In the genomic region with DNA sequence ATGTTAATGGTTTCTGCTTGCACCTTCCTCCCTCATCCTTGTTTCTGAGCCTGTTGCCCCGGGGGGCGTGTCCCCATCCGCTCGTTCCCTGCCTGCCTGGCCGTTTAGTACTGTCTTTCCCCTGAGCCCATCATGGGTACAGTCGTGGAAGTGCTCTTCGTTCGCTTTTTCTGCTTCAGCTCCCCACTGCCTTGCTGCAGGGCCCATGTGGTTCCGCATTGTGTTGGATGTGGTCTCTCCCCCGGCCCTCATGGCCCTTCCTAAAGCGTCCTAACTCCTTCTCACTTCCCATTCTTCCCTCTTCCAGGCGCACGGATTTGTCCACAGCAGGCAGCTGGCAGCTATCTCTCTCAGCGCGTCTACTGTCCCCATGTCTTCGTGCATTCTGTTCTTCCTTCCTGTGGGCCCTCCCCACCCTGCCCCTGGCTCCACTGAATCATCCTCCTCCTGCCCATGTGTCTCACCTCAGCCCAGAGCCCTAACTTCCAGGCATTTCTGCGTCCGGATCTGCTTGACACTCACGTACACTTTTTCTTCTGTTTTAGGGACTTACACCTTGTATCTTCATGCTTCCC, we compare ENCODE assay signal across 16 cellular contexts.
A peak's percentile ranks its signal among the peaks of the same experiment; 100 is the strongest.
DNase-seq lines count a peak whose midpoint lies in the region; ATAC-seq and TF ChIP-seq lines count a peak whose summit lies in the region.
"Had no signal": no experiment of that assay in that cellular context is flagged by ENCODE, and none has a peak within 500 bp of the region (broad histone marks: within the 10 kb centered on the region; RNA-seq: fewer than 3 reads in every experiment).

No MANE protein-coding gene starts in this region.

- peaks cover 12 to 98% (median 95%) of the 10 kb centered on the region in 4 donors for H3K4me1 ChIP-seq in tibial artery

- H3K4me3 ChIP-seq in coronary artery, result peak overlapping the region; percentile 21
- H3K4me3 ChIP-seq in tibial artery, result no peak overlapping the region
- H3K4me3 ChIP-seq: cardiac muscle cell had no signal

- H3K27ac Mint-ChIP-seq in activated CD4-positive, alpha-beta T cell treated with anti-CD3 and anti-CD28 coated beads, Interleukin-2, amount 10 ng/mL, durations not matched to agents 7 days and 5 days, result peak overlapping the region; percentile 51
- peak overlapping the region; percentile 1 for H3K27ac Mint-ChIP-seq in nephron progenitor cell
- no peak overlapping the region for H3K27ac Mint-ChIP-seq in activated naive CD4-positive, alpha-beta T cell treated with anti-CD3 and anti-CD28 coated beads for 36 hours
- H3K27ac Mint-ChIP-seq: stimulated activated naive CD8-positive, alpha-beta T cell treated with anti-CD3 and anti-CD28 coated beads, Interleukin-15, Interleukin-2, amounts not matched to agents 100 ng/mL and 50 ng/mL, for 24 hours had no signal

- H3K9me3 ChIP-seq in tibial artery, result no peaks in the 10 kb centered on the region

- no peaks in the 10 kb centered on the region for H3K27me3 ChIP-seq in tibial artery
- H3K27me3 ChIP-seq: cardiac muscle cell had no signal

- peak overlapping the region; percentile 98 to 99 for H3K27ac ChIP-seq in coronary artery
- peak overlapping the region; percentile 94 to 95 for H3K27ac ChIP-seq in tibial artery
- H3K27ac ChIP-seq: cardiac muscle cell had no signal

- intact Hi-C loops in tibial artery (cut with DNase I; ENCODE audit: low total_unique reads), result no loop called here
- intact Hi-C loops in activated naive CD4-positive, alpha-beta T cell treated with anti-CD3 and anti-CD28 coated beads for 36 hours (cut with micrococcal nuclease), result no loop called here

- peaks cover 16% of the 10 kb centered on the region for H3K36me3 Mint-ChIP-seq in activated CD4-positive, alpha-beta T cell treated with anti-CD3 and anti-CD28 coated beads, Interleukin-2, amount 10 ng/mL, durations not matched to agents 7 days and 5 days (ENCODE audit: low read depth)
- peaks cover 14% of the 10 kb centered on the region for H3K36me3 Mint-ChIP-seq in nephron progenitor cell (ENCODE audit: low read depth)
- no peaks in the 10 kb centered on the region for H3K36me3 Mint-ChIP-seq in activated naive CD4-positive, alpha-beta T cell treated with anti-CD3 and anti-CD28 coated beads for 36 hours (ENCODE audit: low read depth)

- H3K9me3 Mint-ChIP-seq in activated CD4-positive, alpha-beta T cell treated with anti-CD3 and anti-CD28 coated beads, Interleukin-2, amount 10 ng/mL, durations not matched to agents 7 days and 5 days, result peaks cover 4% of the 10 kb centered on the region
- no peaks in the 10 kb centered on the region for H3K9me3 Mint-ChIP-seq in nephron progenitor cell
- H3K9me3 Mint-ChIP-seq in activated naive CD4-positive, alpha-beta T cell treated with anti-CD3 and anti-CD28 coated beads for 36 hours, result no peaks in the 10 kb centered on the region
- H3K9me3 Mint-ChIP-seq: stimulated activated naive CD8-positive, alpha-beta T cell treated with anti-CD3 and anti-CD28 coated beads, Interleukin-15, Interleukin-2, amounts not matched to agents 100 ng/mL and 50 ng/mL, for 24 hours had no signal

- peaks cover 57% of the 10 kb centered on the region for H3K4me1 Mint-ChIP-seq in activated CD4-positive, alpha-beta T cell treated with anti-CD3 and anti-CD28 coated beads, Interleukin-2, amount 10 ng/mL, durations not matched to agents 7 days and 5 days
- H3K4me1 Mint-ChIP-seq in nephron progenitor cell, result peaks cover 57% of the 10 kb centered on the region
- H3K4me1 Mint-ChIP-seq in activated naive CD4-positive, alpha-beta T cell treated with anti-CD3 and anti-CD28 coated beads for 36 hours (ENCODE audit: low read depth), result peaks cover 60% of the 10 kb centered on the region

- H3K36me3 ChIP-seq in tibial artery, result peaks cover 35 to 58% (median 54%) of the 10 kb centered on the region in 3 donors
- H3K36me3 ChIP-seq: cardiac muscle cell had no signal

- TF ChIP-seq CTCF in coronary artery (IDR thresholded peaks at IDR 0.05), result no peak
- TF ChIP-seq CTCF in nephron progenitor cell (IDR thresholded peaks at IDR 0.05), result no peak
- TF ChIP-seq CTCF in tibial artery (IDR thresholded peaks at IDR 0.05), result no peak

- POLR2A ChIA-PET in activated CD4-positive, alpha-beta T cell treated with anti-CD3 and anti-CD28 coated beads, Interleukin-2, amount 10 ng/mL, durations not matched to agents 7 days and 5 days (lab: Charles Lee), result no interaction called here

- ATAC-seq in GM18502 (IDR thresholded peaks at IDR 0.05; ENCODE audit: poor library complexity, unreplicated experiment), result no peak
- ATAC-seq: Panc1 had no signal

- no peak overlapping the region for H3K4me3 Mint-ChIP-seq in activated CD4-positive, alpha-beta T cell treated with anti-CD3 and anti-CD28 coated beads, Interleukin-2, amount 10 ng/mL, durations not matched to agents 7 days and 5 days
- no peak overlapping the region for H3K4me3 Mint-ChIP-seq in nephron progenitor cell
- no peak overlapping the region for H3K4me3 Mint-ChIP-seq in activated naive CD4-positive, alpha-beta T cell treated with anti-CD3 and anti-CD28 coated beads for 36 hours
- H3K4me3 Mint-ChIP-seq: stimulated activated naive CD8-positive, alpha-beta T cell treated with anti-CD3 and anti-CD28 coated beads, Interleukin-15, Interleukin-2, amounts not matched to agents 100 ng/mL and 50 ng/mL, for 24 hours had no signal

- H3K27me3 Mint-ChIP-seq in activated CD4-positive, alpha-beta T cell treated with anti-CD3 and anti-CD28 coated beads, Interleukin-2, amount 10 ng/mL, durations not matched to agents 7 days and 5 days, result peaks cover 2% of the 10 kb centered on the region
- peaks cover 4% of the 10 kb centered on the region for H3K27me3 Mint-ChIP-seq in nephron progenitor cell (ENCODE audit: low read depth, poor library complexity)
- no peaks in the 10 kb centered on the region for H3K27me3 Mint-ChIP-seq in activated naive CD4-positive, alpha-beta T cell treated with anti-CD3 and anti-CD28 coated beads for 36 hours (ENCODE audit: low read depth)
- H3K27me3 Mint-ChIP-seq: stimulated activated naive CD8-positive, alpha-beta T cell treated with anti-CD3 and anti-CD28 coated beads, Interleukin-15, Interleukin-2, amounts not matched to agents 100 ng/mL and 50 ng/mL, for 24 hours had no signal

- no peak for DNase-seq in activated CD4-positive, alpha-beta T cell treated with anti-CD3 and anti-CD28 coated beads, Interleukin-2, amount 10 ng/mL, durations not matched to agents 7 days and 5 days
- DNase-seq in activated CD4-positive, alpha-beta T cell treated with anti-CD3 and anti-CD28 coated beads for 4 hours, result no peak
- DNase-seq in coronary artery (ENCODE audit: low spot score) (no peak), nephron progenitor cell (no peak), tibial artery (no peak), COLO829 (ENCODE audit: low spot score) (no peak)
- DNase-seq in activated naive CD4-positive, alpha-beta T cell treated with anti-CD3 and anti-CD28 coated beads for 36 hours, result no peak
- DNase-seq: 8988T; activated CD4-positive, alpha-beta T cell treated with anti-CD3 and anti-CD28 coated beads, Interleukin-2, amount 50 U/mL, for 4 hours; NCI-H1092; NCI-H345; T-helper 9 cell had no signal

- CTCF ChIA-PET in activated CD4-positive, alpha-beta T cell treated with anti-CD3 and anti-CD28 coated beads, Interleukin-2, amount 10 ng/mL, durations not matched to agents 7 days and 5 days (lab: Charles Lee), result interaction anchor here (1.1 kb wide), 1 partner anchor 14 kb away, joined by 5 read pairs; no protein-coding TSS in a partner anchor
- CTCF ChIA-PET in activated naive CD4-positive, alpha-beta T cell treated with anti-CD3 and anti-CD28 coated beads for 36 hours (lab: Charles Lee), result interaction anchor here (0.6 to 1.2 kb wide), 3 partner anchors 10 to 103 kb away, joined by 3 to 5 read pairs (median 3); no protein-coding TSS in a partner anchor
